ENCODE assay signal across 24 cellular contexts in the genomic region with DNA sequence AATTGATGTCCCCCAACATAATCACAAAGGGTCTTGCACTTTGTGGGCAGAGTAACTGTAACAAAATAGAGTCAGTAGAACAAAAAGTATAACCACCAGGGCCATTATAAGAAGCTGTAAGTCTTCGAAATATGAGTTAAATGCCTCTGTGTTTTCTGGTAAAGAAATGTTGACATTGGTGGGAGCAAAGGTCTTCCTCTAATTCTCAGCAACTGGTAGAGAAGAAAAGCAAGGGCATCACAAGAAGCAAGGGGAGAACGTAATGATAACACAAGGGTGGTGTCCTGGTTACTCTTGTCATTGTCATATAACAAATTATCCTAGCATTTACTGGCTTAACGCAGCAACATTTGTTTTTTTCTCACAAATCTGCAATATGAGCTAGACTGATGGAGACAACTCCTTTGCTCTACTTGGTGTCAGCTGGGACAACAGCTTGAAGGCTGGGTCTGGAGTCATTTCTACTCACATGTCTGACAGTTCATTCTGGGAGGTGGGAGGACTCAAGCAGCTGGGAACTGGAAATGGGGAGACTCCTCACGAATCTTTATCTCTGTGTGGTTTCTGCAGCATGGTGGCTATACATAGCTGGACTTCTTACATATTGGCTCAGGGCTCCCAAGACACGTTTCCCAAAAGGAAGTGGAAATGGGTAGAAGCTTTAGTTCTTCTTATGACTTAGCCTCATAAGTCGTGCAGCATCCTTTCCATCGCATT. TPM values are rescaled to one million over a fixed set of nuclear protein-coding genes. Genes with fewer than 3 reads are reported as not detected.
"Had no signal": no experiment of that assay in that cellular context is flagged by ENCODE, and none has a peak within 500 bp of the region (broad histone marks: within the 10 kb centered on the region; RNA-seq: fewer than 3 reads in every experiment).

No MANE protein-coding gene starts in this region.

- H3K27me3 ChIP-seq: cardiac muscle cell, esophagus muscularis mucosa, heart left ventricle, neural progenitor cell, suprapubic skin, transverse colon had no signal

- H3K9me3 Mint-ChIP-seq: activated naive CD4-positive, alpha-beta T cell treated with anti-CD3 and anti-CD28 coated beads, Interleukin-2, amount 50 U/mL, for 24 hours; dendritic cell treated with granulocyte-macrophage colony-stimulating factor and Interleukin-4, amounts not matched to agents 40 ng/mL and 50 ng/mL, for 4 days; immature natural killer cell; naive B cell; neural progenitor cell; stimulated activated naive CD8-positive, alpha-beta T cell treated with anti-CD3 and anti-CD28 coated beads, Interleukin-15, Interleukin-2, amounts not matched to agents 100 ng/mL and 50 ng/mL, for 24 hours; T-helper 2 cell treated with Interferon-gamma antibody and Interleukin-4, amounts not matched to agents 5 μg/mL and 100 μg/mL, for 36 hours had no signal

- H2AFZ ChIP-seq: neural progenitor cell had no signal

- H3K27ac Mint-ChIP-seq: activated naive CD4-positive, alpha-beta T cell treated with anti-CD3 and anti-CD28 coated beads, Interleukin-2, amount 50 U/mL, for 24 hours; dendritic cell treated with granulocyte-macrophage colony-stimulating factor and Interleukin-4, amounts not matched to agents 40 ng/mL and 50 ng/mL, for 4 days; naive B cell; neural progenitor cell; stimulated activated naive CD8-positive, alpha-beta T cell treated with anti-CD3 and anti-CD28 coated beads, Interleukin-15, Interleukin-2, amounts not matched to agents 100 ng/mL and 50 ng/mL, for 24 hours; T-helper 2 cell treated with Interferon-gamma antibody and Interleukin-4, amounts not matched to agents 5 μg/mL and 100 μg/mL, for 36 hours had no signal

- H3K27me3 Mint-ChIP-seq: activated naive CD4-positive, alpha-beta T cell treated with anti-CD3 and anti-CD28 coated beads, Interleukin-2, amount 50 U/mL, for 24 hours; dendritic cell treated with granulocyte-macrophage colony-stimulating factor and Interleukin-4, amounts not matched to agents 40 ng/mL and 50 ng/mL, for 4 days; progenitor cell of endocrine pancreas; stimulated activated naive CD8-positive, alpha-beta T cell treated with anti-CD3 and anti-CD28 coated beads, Interleukin-15, Interleukin-2, amounts not matched to agents 100 ng/mL and 50 ng/mL, for 24 hours had no signal

- H3K36me3 Mint-ChIP-seq: neural progenitor cell had no signal

- H3K4me1 ChIP-seq: esophagus muscularis mucosa, gastroesophageal sphincter, neural progenitor cell, transverse colon had no signal

- H3K4me3 ChIP-seq: cardiac muscle cell, esophagus muscularis mucosa, gastroesophageal sphincter, heart left ventricle, mucosa of descending colon, neural progenitor cell, suprapubic skin, transverse colon had no signal

- H3K4me1 Mint-ChIP-seq: immature natural killer cell, naive B cell, neural progenitor cell had no signal

- H3K36me3 ChIP-seq: neural progenitor cell had no signal

- FAIRE-seq: TTC549 had no signal

- H3K4me2 ChIP-seq: neural progenitor cell had no signal

- H3K9ac ChIP-seq: neural progenitor cell had no signal

- H3K9me3 ChIP-seq: esophagus muscularis mucosa, gastroesophageal sphincter, heart left ventricle, mucosa of descending colon, suprapubic skin, transverse colon had no signal

- H3K27ac ChIP-seq: cardiac muscle cell, esophagus muscularis mucosa, gastroesophageal sphincter, heart left ventricle, neural progenitor cell, suprapubic skin, transverse colon had no signal

- DNase-seq: activated CD4-positive, alpha-beta T cell treated with anti-CD3 and anti-CD28 coated beads, Interleukin-2, amount 50 U/mL, for 4 hours; activated gamma-delta T cell; effector CD8-positive, alpha-beta T cell; heart left ventricle; immature natural killer cell; left ventricle myocardium superior; mesenchymal stem cell; mucosa of descending colon; naive B cell; transverse colon had no signal

- H3K4me3 Mint-ChIP-seq: activated naive CD4-positive, alpha-beta T cell treated with anti-CD3 and anti-CD28 coated beads, Interleukin-2, amount 50 U/mL, for 24 hours; dendritic cell treated with granulocyte-macrophage colony-stimulating factor and Interleukin-4, amounts not matched to agents 40 ng/mL and 50 ng/mL, for 4 days; immature natural killer cell; naive B cell; neural progenitor cell; stimulated activated naive CD8-positive, alpha-beta T cell treated with anti-CD3 and anti-CD28 coated beads, Interleukin-15, Interleukin-2, amounts not matched to agents 100 ng/mL and 50 ng/mL, for 24 hours; T-helper 2 cell treated with Interferon-gamma antibody and Interleukin-4, amounts not matched to agents 5 μg/mL and 100 μg/mL, for 36 hours had no signal

RNA-seq across cellular contexts. Expression of a gene that starts 22.1 kb away (rescaled TPM):
- total RNA-seq: activated CD8-positive, alpha-beta memory T cell treated with anti-CD3 and anti-CD28 coated beads for 36 hours; cardiac muscle cell; chondrocyte; esophagus muscularis mucosa; gastroesophageal sphincter; heart left ventricle; left ventricle myocardium superior; mucosa of descending colon; osteoblast; transverse colon had no signal
- polyA plus RNA-seq: immature natural killer cell had no signal

RNA-seq across cellular contexts. Expression of a gene that starts 49.5 kb away (rescaled TPM):
- total RNA-seq: activated CD8-positive, alpha-beta memory T cell treated with anti-CD3 and anti-CD28 coated beads for 36 hours; cardiac muscle cell; chondrocyte; esophagus muscularis mucosa; gastroesophageal sphincter; left ventricle myocardium superior; mucosa of descending colon; osteoblast; progenitor cell of endocrine pancreas; transverse colon had no signal
- polyA plus RNA-seq: cardiac muscle cell, heart left ventricle, immature natural killer cell had no signal
